ENCODE assay signal across 10 cellular contexts in the genomic region with DNA sequence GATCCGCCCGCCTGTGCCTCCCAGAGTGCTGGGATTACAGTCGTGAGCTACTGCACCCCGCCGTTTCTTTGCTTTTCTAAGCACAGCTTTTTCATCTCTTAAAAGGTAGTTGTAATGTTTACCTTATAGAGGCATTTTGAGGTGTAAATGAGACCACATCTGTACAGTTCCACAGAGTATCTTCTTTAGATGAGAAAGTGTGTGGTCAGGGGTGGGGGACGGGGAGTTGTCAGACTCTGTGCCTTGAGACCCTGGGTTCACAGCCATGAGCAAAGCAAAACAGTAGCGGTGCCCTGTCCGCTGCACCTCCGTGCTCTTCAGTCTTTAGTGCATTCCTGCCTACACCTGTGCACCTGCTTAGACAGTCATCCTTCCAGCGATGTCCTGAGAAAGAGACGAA.
"Had no signal": no experiment of that assay in that cellular context is flagged by ENCODE, and none has a peak within 500 bp of the region (broad histone marks: within the 10 kb centered on the region; RNA-seq: fewer than 3 reads in every experiment).

No MANE protein-coding gene starts in this region.

- FAIRE-seq: H1, H54, HepG2 had no signal

- DNase-seq: H9, HCEC 1CT, KBM-7 had no signal

- H3K27me3 Mint-ChIP-seq: IgD-negative memory B cell had no signal

- H3K9me3 Mint-ChIP-seq: GM23338, H9, IgD-negative memory B cell had no signal

- H3K4me3 ChIP-seq: GM23338 had no signal

- ATAC-seq: GM23338, HepG2 had no signal

- H2AFZ ChIP-seq: GM23338 had no signal

- H3K27ac ChIP-seq: HL-60, KMS-11 had no signal

- H3K4me1 Mint-ChIP-seq: GM23338, H9, IgD-negative memory B cell had no signal

- H3K9ac ChIP-seq: KMS-11 had no signal

- H3K27ac Mint-ChIP-seq: GM23338, H9 had no signal

- H3K4me3 Mint-ChIP-seq: GM23338, H9, IgD-negative memory B cell had no signal

- H3K4me2 ChIP-seq: GM23338, KMS-11 had no signal
